Comparison of ENCODE assay signal across 14 cellular contexts in the genomic region with DNA sequence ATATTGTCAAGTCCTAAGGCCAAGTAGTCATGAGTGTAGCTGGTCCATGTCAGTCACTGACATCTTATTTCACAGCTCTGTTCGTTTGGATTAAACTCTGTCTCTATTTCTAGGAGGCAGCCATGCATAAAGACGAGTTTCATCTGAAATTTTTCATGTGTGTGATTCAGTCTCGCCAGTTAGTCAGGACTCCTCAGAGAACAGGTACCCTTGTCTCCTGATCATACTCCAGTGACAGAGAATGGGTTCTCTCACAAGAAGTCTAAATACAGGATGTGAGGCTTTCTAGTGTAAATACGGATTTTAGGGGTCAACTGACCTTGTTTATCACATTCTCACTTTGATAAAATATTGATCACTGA. TPM values are rescaled to one million over a fixed set of nuclear protein-coding genes. Genes with fewer than 3 reads are reported as not detected.
DNase-seq lines count a peak whose midpoint lies in the region; ATAC-seq, FAIRE-seq and TF ChIP-seq lines count a peak whose summit lies in the region.
"Had no signal": no experiment of that assay in that cellular context is flagged by ENCODE, and none has a peak within 500 bp of the region (broad histone marks: within the 10 kb centered on the region; RNA-seq: fewer than 3 reads in every experiment).

No MANE protein-coding gene starts in this region.

- H3K9ac ChIP-seq in BLaER1 = peak overlapping the region; percentile 96

- 64 to 70% (median 68%) methylated on average over 4 of the region's 4 CpGs for WGBS in adrenal gland, 4 donors

- no peaks in the 10 kb centered on the region for H4K20me1 ChIP-seq in BLaER1

- POLR2A ChIA-PET in activated CD8-positive, alpha-beta T cell treated with anti-CD3 and anti-CD28 coated beads, Interleukin-2, amount 10 ng/mL, durations not matched to agents 7 days and 5 days (lab: Charles Lee) = interaction anchor here (3.0 kb wide), 1 partner anchor 50 kb away, joined by 35 read pairs; the partner anchor contains the start of gene ASB8
- POLR2A ChIA-PET in naive thymus-derived CD8-positive, alpha-beta T cell (lab: Charles Lee) = interaction anchor here (2.2 to 3.5 kb wide), 4 partner anchors 12 to 91 kb away, joined by 13 to 39 read pairs (median 20); partner anchors contain the start of genes ASB8 and PFKM

- no peaks in the 10 kb centered on the region for H3K9me3 ChIP-seq in BLaER1
- H3K9me3 ChIP-seq in adrenal gland (replicated peaks in 1 of 3) = no peaks in the 10 kb centered on the region
- H3K9me3 ChIP-seq: colonic mucosa, thyroid gland had no signal

- H3K27ac ChIP-seq in BLaER1 (peak overlapping the region; percentile 98), adrenal gland (no peak overlapping the region)

- peaks cover 8% of the 10 kb centered on the region for H3K36me3 Mint-ChIP-seq in activated CD8-positive, alpha-beta T cell treated with anti-CD3 and anti-CD28 coated beads, Interleukin-2, amount 10 ng/mL, durations not matched to agents 7 days and 5 days (ENCODE audit: low read depth)
- peaks cover 0 to 4% (median 0%) of the 10 kb centered on the region in 3 donors for H3K36me3 Mint-ChIP-seq in naive thymus-derived CD8-positive, alpha-beta T cell

- ATAC-seq in activated CD8-positive, alpha-beta T cell treated with anti-CD3 and anti-CD28 coated beads, Interleukin-2, amount 10 ng/mL, durations not matched to agents 7 days and 5 days = no peak
- no peak for ATAC-seq in naive thymus-derived CD8-positive, alpha-beta T cell
- ATAC-seq in HG03571 (IDR thresholded peaks at IDR 0.05; ENCODE audit: unreplicated experiment) = no peak
- ATAC-seq in HG03175 (IDR thresholded peaks at IDR 0.05; ENCODE audit: unreplicated experiment) = no peak

- peak overlapping the region; percentile 88 for H3K4me3 Mint-ChIP-seq in activated CD8-positive, alpha-beta T cell treated with anti-CD3 and anti-CD28 coated beads, Interleukin-2, amount 10 ng/mL, durations not matched to agents 7 days and 5 days
- H3K4me3 Mint-ChIP-seq in naive thymus-derived CD8-positive, alpha-beta T cell = peak overlapping the region in 6 of 10 donors; percentile 31 to 94 (median 93)

- FAIRE-seq in GM12892 (lab: Jason Lieb, UNC) = peak; percentile 71

- peaks cover 45% of the 10 kb centered on the region for H3K4me1 Mint-ChIP-seq in activated CD8-positive, alpha-beta T cell treated with anti-CD3 and anti-CD28 coated beads, Interleukin-2, amount 10 ng/mL, durations not matched to agents 7 days and 5 days (ENCODE audit: low read depth)
- peaks cover 25 to 50% (median 41%) of the 10 kb centered on the region in 4 donors for H3K4me1 Mint-ChIP-seq in naive thymus-derived CD8-positive, alpha-beta T cell

- peak overlapping the region; percentile 87 for H3K4me3 ChIP-seq in BLaER1
- no peak overlapping the region for H3K4me3 ChIP-seq in adrenal gland

- H3K36me3 ChIP-seq in BLaER1 (no peaks in the 10 kb centered on the region), adrenal gland (replicated peaks in 1 of 2) (no peaks in the 10 kb centered on the region)
- H3K36me3 ChIP-seq: colonic mucosa, thyroid gland had no signal

- TF ChIP-seq CTCF in adrenal gland (IDR thresholded peaks at IDR 0.05) = no peak

- H3K27me3 ChIP-seq in BLaER1 (no peaks in the 10 kb centered on the region), adrenal gland (no peaks in the 10 kb centered on the region)
- H3K27me3 ChIP-seq: colonic mucosa, thyroid gland had no signal

- peak overlapping the region; percentile 94 for H3K27ac Mint-ChIP-seq in activated CD8-positive, alpha-beta T cell treated with anti-CD3 and anti-CD28 coated beads, Interleukin-2, amount 10 ng/mL, durations not matched to agents 7 days and 5 days
- H3K27ac Mint-ChIP-seq in naive thymus-derived CD8-positive, alpha-beta T cell = peak overlapping the region; percentile 96 to 100 (median 99)

- intact Hi-C loops in adrenal gland (cut with DNase I) = loop anchor here in 1 of 2 donors (10.0 kb wide), 1 partner anchor 58 kb away; no protein-coding TSS in a partner anchor

- no peaks in the 10 kb centered on the region for H3K27me3 Mint-ChIP-seq in activated CD8-positive, alpha-beta T cell treated with anti-CD3 and anti-CD28 coated beads, Interleukin-2, amount 10 ng/mL, durations not matched to agents 7 days and 5 days (ENCODE audit: low read depth)
- no peaks in the 10 kb centered on the region for H3K27me3 Mint-ChIP-seq in naive thymus-derived CD8-positive, alpha-beta T cell

- peak overlapping the region; percentile 89 for H3K4me2 ChIP-seq in BLaER1

- CTCF ChIA-PET in activated CD8-positive, alpha-beta T cell treated with anti-CD3 and anti-CD28 coated beads, Interleukin-2, amount 10 ng/mL, durations not matched to agents 7 days and 5 days (lab: Charles Lee) = interaction anchor here (0.7 to 2.5 kb wide), 7 partner anchors 10 to 576 kb away, joined by 3 to 13 read pairs (median 4); partner anchors contain the start of genes ASB8, CCDC184, PFKM and TMEM106C

- DNase-seq in GM12892 (ENCODE audit: insufficient read length) (no peak), adrenal gland (no peak), A172 (ENCODE audit: low spot score) (no peak)
- DNase-seq in activated CD8-positive, alpha-beta T cell treated with anti-CD3 and anti-CD28 coated beads, Interleukin-2, amount 10 ng/mL, durations not matched to agents 7 days and 5 days = no peak
- DNase-seq in naive thymus-derived CD8-positive, alpha-beta T cell = no peak
- DNase-seq: Calu3, colonic mucosa, NCI-H187, posterior cingulate gyrus, T1000, thyroid gland had no signal

- H3K9me3 Mint-ChIP-seq in activated CD8-positive, alpha-beta T cell treated with anti-CD3 and anti-CD28 coated beads, Interleukin-2, amount 10 ng/mL, durations not matched to agents 7 days and 5 days (ENCODE audit: insufficient read depth) = no peaks in the 10 kb centered on the region
- no peaks in the 10 kb centered on the region for H3K9me3 Mint-ChIP-seq in naive thymus-derived CD8-positive, alpha-beta T cell

- H3K4me1 ChIP-seq in BLaER1 = peaks cover 54% of the 10 kb centered on the region
- H3K4me1 ChIP-seq in adrenal gland (replicated peaks in 1 of 2) = peaks cover 7 to 18% of the 10 kb centered on the region in 2 donors

- TF ChIP-seq POLR2A in GM12892 (IDR thresholded peaks at IDR 0.05; ENCODE audit: low read depth, low read length) (no peak), adrenal gland (IDR thresholded peaks at IDR 0.05) (no peak)

RNA-seq across cellular contexts. Expression of gene SENP1, which starts 1.4 kb away (rescaled TPM):
- polyA plus RNA-seq in GM12892 (2012; ENCODE audit: missing spikeins) = 15.6 TPM
- total RNA-seq in activated CD8-positive, alpha-beta T cell treated with anti-CD3 and anti-CD28 coated beads, Interleukin-2, amount 10 ng/mL, durations not matched to agents 7 days and 5 days = 10 to 100 TPM; 45.6 to 50.1 TPM
- total RNA-seq in naive thymus-derived CD8-positive, alpha-beta T cell = 10 to 100 TPM; 29.1 to 37.0 TPM
- polyA plus RNA-seq in naive thymus-derived CD8-positive, alpha-beta T cell = 10 to 100 TPM in 2 of 3 donors, 1 to 10 TPM in 1; 9.9 to 11.9 (median 10.2) TPM
- total RNA-seq in adrenal gland = 10 to 100 TPM in 5 of 8 donors, 1 to 10 TPM in 3; 6.0 to 19.1 (median 12.6) TPM
- polyA plus RNA-seq in adrenal gland = 10 to 100 TPM in 1 of 3 donors, 1 to 10 TPM in 2; 3.0 to 10.2 (median 3.8) TPM
- total RNA-seq in A172 (2014; rRNA removed; shearing (Covaris generic)) = 27.3 and 32.7 TPM in 2 replicates

RNA-seq across cellular contexts. Expression of gene PFKM, which starts 11.9 kb away (rescaled TPM):
- polyA plus RNA-seq in GM12892 (2012; ENCODE audit: missing spikeins) = 93.9 TPM
- 10 to 100 TPM; 20.6 to 22.7 TPM for total RNA-seq in activated CD8-positive, alpha-beta T cell treated with anti-CD3 and anti-CD28 coated beads, Interleukin-2, amount 10 ng/mL, durations not matched to agents 7 days and 5 days
- total RNA-seq in naive thymus-derived CD8-positive, alpha-beta T cell = 10 to 100 TPM; 14.4 to 16.1 TPM
- 1 to 10 TPM; 4.5 to 8.4 (median 4.6) TPM for polyA plus RNA-seq in naive thymus-derived CD8-positive, alpha-beta T cell
- total RNA-seq in adrenal gland = 100 to 1,000 TPM in 6 of 8 donors, 10 to 100 TPM in 2; 94.3 to 183 (median 120) TPM
- 10 to 100 TPM; 44.4 to 93.7 (median 67.4) TPM for polyA plus RNA-seq in adrenal gland
- 71.9 and 73.6 TPM in 2 replicates for total RNA-seq in A172 (2014; rRNA removed; shearing (Covaris generic))

RNA-seq across cellular contexts. Expression of gene ASB8, which starts 50.1 kb away (rescaled TPM):
- polyA plus RNA-seq in GM12892 (2012; ENCODE audit: missing spikeins) = 24.3 TPM
- total RNA-seq in activated CD8-positive, alpha-beta T cell treated with anti-CD3 and anti-CD28 coated beads, Interleukin-2, amount 10 ng/mL, durations not matched to agents 7 days and 5 days = 10 to 100 TPM; 37.9 to 47.2 TPM
- total RNA-seq in naive thymus-derived CD8-positive, alpha-beta T cell = 10 to 100 TPM; 71.0 to 81.0 TPM
- 10 to 100 TPM; 61.2 to 75.6 (median 64.4) TPM for polyA plus RNA-seq in naive thymus-derived CD8-positive, alpha-beta T cell
- 10 to 100 TPM; 29.5 to 69.8 (median 49.5) TPM for total RNA-seq in adrenal gland
- polyA plus RNA-seq in adrenal gland = 10 to 100 TPM; 13.9 to 68.8 (median 15.5) TPM
- total RNA-seq in A172 (2014; rRNA removed; shearing (Covaris generic)) = 15.4 and 17.2 TPM in 2 replicates
